ENCODE assay signal across 9 cellular contexts in the genomic region with DNA sequence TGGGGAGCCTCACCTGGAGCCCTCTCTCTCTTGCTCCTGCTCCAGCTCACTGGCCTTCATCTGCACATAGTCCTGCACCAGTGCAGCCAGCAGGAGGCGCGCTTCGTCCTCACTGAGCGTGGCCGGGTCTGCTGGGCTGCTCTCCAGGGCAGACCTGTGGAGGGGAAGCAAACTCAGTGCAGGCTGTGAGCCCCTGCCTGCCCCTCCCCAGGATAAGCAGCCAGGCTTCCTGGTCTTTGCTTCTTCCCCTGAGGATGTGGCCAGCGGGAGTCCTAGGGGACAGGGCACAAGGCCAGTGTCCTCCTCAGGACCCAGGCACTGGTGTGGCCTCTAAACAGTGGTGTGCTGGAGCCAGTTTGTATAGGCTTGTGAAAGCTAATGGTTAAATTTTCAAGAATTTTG. TPM values are rescaled to one million over a fixed set of nuclear protein-coding genes. Genes with fewer than 3 reads are reported as not detected.
DNase-seq lines count a peak whose midpoint lies in the region; ATAC-seq, FAIRE-seq and TF ChIP-seq lines count a peak whose summit lies in the region.
"Had no signal": no experiment of that assay in that cellular context is flagged by ENCODE, and none has a peak within 500 bp of the region (broad histone marks: within the 10 kb centered on the region; RNA-seq: fewer than 3 reads in every experiment).

No MANE protein-coding gene starts in this region.

- H3K27ac Mint-ChIP-seq in activated CD8-positive, alpha-beta T cell treated with anti-CD3 and anti-CD28 coated beads for 36 hours, result no peak overlapping the region

- H3K4me1 Mint-ChIP-seq in activated CD8-positive, alpha-beta T cell treated with anti-CD3 and anti-CD28 coated beads for 36 hours (ENCODE audit: low read depth), result peaks cover 25% of the 10 kb centered on the region

- H3K4me3 ChIP-seq in LNCaP clone FGC (ENCODE audit: low read depth, low read length), result no peak overlapping the region
- no peak overlapping the region for H3K4me3 ChIP-seq in foreskin fibroblast (ENCODE audit: low read depth in 1 of 2, low read length in 2 of 2)
- H3K4me3 ChIP-seq: lung had no signal

- FAIRE-seq in GM19239 (lab: Jason Lieb, UNC), result no peak

- POLR2A ChIA-PET in activated CD8-positive, alpha-beta T cell treated with anti-CD3 and anti-CD28 coated beads for 36 hours (lab: Charles Lee), result no interaction called here

- no peak overlapping the region for H3K4me3 Mint-ChIP-seq in activated CD8-positive, alpha-beta T cell treated with anti-CD3 and anti-CD28 coated beads for 36 hours

- DNase-seq in COLO668 (lab: John Stamatoyannopoulos, UW; ENCODE audit: unreplicated experiment) (peak; percentile 87), LNCaP clone FGC (ENCODE audit: low read depth) (no peak), foreskin fibroblast (peak in 1 of 2 donors; percentile 54), GM19239 (ENCODE audit: insufficient read length, low spot score) (no peak), HK-2 (ENCODE audit: unreplicated experiment) (no peak)
- peak; percentile 87 for DNase-seq in activated CD8-positive, alpha-beta T cell treated with anti-CD3 and anti-CD28 coated beads for 36 hours
- DNase-seq in stimulated activated CD4-positive, alpha-beta T cell treated with anti-CD3 and anti-CD28 coated beads, Interleukin-4, amount 100 ng/mL, for 48 hours (ENCODE audit: low read depth in 2 of 2), result peak; percentile 69 to 84

- peaks cover 59% of the 10 kb centered on the region for H3K27me3 Mint-ChIP-seq in activated CD8-positive, alpha-beta T cell treated with anti-CD3 and anti-CD28 coated beads for 36 hours

- TF ChIP-seq CTCF in LNCaP clone FGC (IDR thresholded peaks at IDR 0.05; ENCODE audit: control insufficient read depth, extremely low read depth, insufficient read depth) (peak; percentile 91), foreskin fibroblast (IDR thresholded peaks at IDR 0.05; ENCODE audit: low read depth, low read length) (peak; percentile 51)
- TF ChIP-seq CTCF in activated CD8-positive, alpha-beta T cell treated with anti-CD3 and anti-CD28 coated beads for 36 hours (IDR thresholded peaks at IDR 0.05), result peak; percentile 74

- H3K9me3 Mint-ChIP-seq in activated CD8-positive, alpha-beta T cell treated with anti-CD3 and anti-CD28 coated beads for 36 hours, result no peaks in the 10 kb centered on the region

- ATAC-seq in GM21526 (IDR thresholded peaks at IDR 0.05; ENCODE audit: low FRiP score, unreplicated experiment), result peak; percentile 57
- ATAC-seq in activated CD8-positive, alpha-beta T cell treated with anti-CD3 and anti-CD28 coated beads for 36 hours, result peak; percentile 63

- H3K36me3 Mint-ChIP-seq in activated CD8-positive, alpha-beta T cell treated with anti-CD3 and anti-CD28 coated beads for 36 hours (ENCODE audit: low read depth), result no peaks in the 10 kb centered on the region

- CTCF ChIA-PET in activated CD8-positive, alpha-beta T cell treated with anti-CD3 and anti-CD28 coated beads for 36 hours (lab: Charles Lee), result interaction anchor here (0.7 to 3.0 kb wide), 17 partner anchors 12 to 238 kb away, joined by 3 to 32 read pairs (median 4); partner anchors contain the start of gene CALCB

- intact Hi-C loops in activated CD8-positive, alpha-beta T cell treated with anti-CD3 and anti-CD28 coated beads for 36 hours (cut with micrococcal nuclease), result loop anchor here (2.0 to 5.0 kb wide), 3 partner anchors 37 to 105 kb away; no protein-coding TSS in a partner anchor

RNA-seq across cellular contexts. Expression of gene CALCA, which starts 2.2 kb away (rescaled TPM):
- total RNA-seq in activated CD8-positive, alpha-beta T cell treated with anti-CD3 and anti-CD28 coated beads for 36 hours, result not detected

Comparison
In these comparisons a context has a peak if more than half of its experiments do, and no peak if none do; other contexts are left out.
1. DNase-seq: peak in COLO668 (single experiment), activated CD8-positive, alpha-beta T cell treated with anti-CD3 and anti-CD28 coated beads for 36 hours (single experiment) and stimulated activated CD4-positive, alpha-beta T cell treated with anti-CD3 and anti-CD28 coated beads, Interleukin-4, amount 100 ng/mL, for 48 hours (2 of 2); none in LNCaP clone FGC (single experiment), GM19239 (single experiment) and HK-2 (single experiment).
2. Peak in every context shown above with its lines, with median percentiles within 50 percentile points of each other: CTCF ChIP-seq.